ENCODE assay signal across 8 cellular contexts in the genomic region with DNA sequence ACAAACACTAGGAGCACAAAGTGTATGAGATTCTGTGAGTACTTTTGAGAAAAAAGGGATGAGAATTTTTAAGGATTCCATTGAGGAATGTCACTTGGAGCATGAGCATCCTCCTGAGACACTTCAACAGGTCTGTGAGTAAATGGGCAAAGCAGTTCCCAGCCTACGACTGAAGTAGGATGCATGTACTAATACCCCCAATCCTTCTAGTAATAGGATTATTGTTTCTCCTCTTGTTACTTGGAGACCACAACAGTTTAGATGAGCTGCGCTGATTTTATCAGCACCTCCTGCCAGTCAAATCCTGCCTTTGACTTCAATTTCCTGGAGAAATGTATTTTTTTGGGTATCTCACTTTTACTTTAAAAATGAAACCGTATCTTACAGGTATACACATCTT. TPM values are rescaled to one million over a fixed set of nuclear protein-coding genes. Genes with fewer than 3 reads are reported as not detected.
DNase-seq lines count a peak whose midpoint lies in the region; ATAC-seq and TF ChIP-seq lines count a peak whose summit lies in the region.

No MANE protein-coding gene starts in this region.

- in situ Hi-C loops in GM23248 (cut with MboI) = no loop called here
- in situ Hi-C loops in gastrocnemius medialis (cut with MboI; ENCODE audit: low sequenced_read_pairs in 4 of 4) = loop anchor here in 1 of 4 donors (25.0 kb wide), 1 partner anchor 643 kb away; a partner anchor contains a TSS

- DNase-seq in GM23248 = peak; percentile 49
- no peak for DNase-seq in RWPE2 (ENCODE audit: low spot score)
- DNase-seq in fibroblast of lung (ENCODE audit: low read depth in 2 of 2) = no peak
- DNase-seq in gastrocnemius medialis = no peak
- DNase-seq in activated gamma-delta T cell (lab: John Stamatoyannopoulos, UW) = no peak
- no peak for DNase-seq in germinal center (ENCODE audit: low spot score)

- H3K9ac ChIP-seq in GM23248 = peak overlapping the region; percentile 81
- peak overlapping the region; percentile 37 for H3K9ac ChIP-seq in fibroblast of lung (ENCODE audit: insufficient read depth, low read length)

- H3K27me3 ChIP-seq in GM23248 (replicated peaks; ENCODE audit: insufficient read depth) (no peaks in the 10 kb centered on the region), RWPE2 (ENCODE audit: insufficient read depth, poor library complexity, severe bottlenecking) (no peaks in the 10 kb centered on the region), fibroblast of lung (ENCODE audit: control insufficient read depth, insufficient read depth, low read length) (no peaks in the 10 kb centered on the region), gastrocnemius medialis (no peaks in the 10 kb centered on the region)

- H3K9me3 ChIP-seq in GM23248 (ENCODE audit: low read depth) (no peaks in the 10 kb centered on the region), RWPE2 (ENCODE audit: severe bottlenecking) (no peaks in the 10 kb centered on the region), fibroblast of lung (ENCODE audit: control insufficient read depth, insufficient read depth, low read depth, low read length) (no peaks in the 10 kb centered on the region), gastrocnemius medialis (no peaks in the 10 kb centered on the region)

- H3K79me2 ChIP-seq in GM23248 (ENCODE audit: insufficient read depth) (peaks cover 49% of the 10 kb centered on the region), fibroblast of lung (ENCODE audit: control insufficient read depth, insufficient read depth, low read length) (no peaks in the 10 kb centered on the region)

- TF ChIP-seq POLR2A in gastrocnemius medialis (IDR thresholded peaks at IDR 0.05) = no peak

- H3K36me3 ChIP-seq in GM23248 (ENCODE audit: low read depth) (no peaks in the 10 kb centered on the region), RWPE2 (ENCODE audit: low read depth) (no peaks in the 10 kb centered on the region), fibroblast of lung (ENCODE audit: control insufficient read depth, insufficient read depth, low read length) (no peaks in the 10 kb centered on the region), gastrocnemius medialis (no peaks in the 10 kb centered on the region)

- 19 to 20% methylated on average over 3 of the region's 3 CpGs for WGBS in GM23248 (ENCODE audit: low coverage in 1 of 2, low lambda C conversion rate in 2 of 2, missing lambda C conversion rate in 2 of 2), 2 experiments

- H3K4me3 ChIP-seq in GM23248 = peak overlapping the region; percentile 95
- H3K4me3 ChIP-seq in RWPE2 (ENCODE audit: severe bottlenecking) = peak overlapping the region; percentile 73
- H3K4me3 ChIP-seq in fibroblast of lung (replicated peaks in 1 of 4; ENCODE audit: control extremely low read depth in 1 of 4, insufficient read depth in 1 of 4, low read depth in 3 of 4, low read length in 4 of 4) = peak overlapping the region; percentile 67 to 92 (median 84)
- H3K4me3 ChIP-seq in gastrocnemius medialis = peak overlapping the region; percentile 78 to 96 (median 86)

- intact Hi-C loops in gastrocnemius medialis (cut with DNase I; ENCODE audit: low total_unique reads) = no loop called here

- H2AFZ ChIP-seq in GM23248 (peak overlapping the region; percentile 97), fibroblast of lung (ENCODE audit: low read length) (peak overlapping the region; percentile 99)

- TF ChIP-seq CTCF in RWPE2 (IDR thresholded peaks at IDR 0.05; ENCODE audit: poor library complexity, severe bottlenecking) (no peak), fibroblast of lung (conservative IDR thresholded peaks at IDR 0.05 in 1 of 2, IDR thresholded peaks at IDR 0.05 in 1 of 2; ENCODE audit: low read depth in 1 of 2, low read length in 2 of 2) (no peak), gastrocnemius medialis (IDR thresholded peaks at IDR 0.05 in 4 of 5, conservative IDR thresholded peaks at IDR 0.05 in 1 of 5) (no peak)

- H3K27ac ChIP-seq in GM23248 (peak overlapping the region; percentile 65), RWPE2 (ENCODE audit: poor library complexity, severe bottlenecking) (no peak overlapping the region), fibroblast of lung (ENCODE audit: insufficient read depth, low read length) (peak overlapping the region; percentile 49), gastrocnemius medialis (no peak overlapping the region)

- ATAC-seq in RWPE2 (ENCODE audit: low read depth) (no peak), gastrocnemius medialis (no peak), GM19328 (IDR thresholded peaks at IDR 0.05; ENCODE audit: unreplicated experiment) (no peak), GM19452 (IDR thresholded peaks at IDR 0.05; ENCODE audit: unreplicated experiment) (no peak)

- no peaks in the 10 kb centered on the region for H3F3A ChIP-seq in GM23248 (ENCODE audit: insufficient read depth)

- H3K9me2 ChIP-seq in GM23248 (ENCODE audit: insufficient read depth) = no peaks in the 10 kb centered on the region

- H3K4me1 ChIP-seq in GM23248 (ENCODE audit: insufficient read depth) (peaks cover 7% of the 10 kb centered on the region), RWPE2 (ENCODE audit: insufficient read depth, poor library complexity, severe bottlenecking) (peaks cover 8% of the 10 kb centered on the region), fibroblast of lung (ENCODE audit: control insufficient read depth, extremely low read depth, insufficient read depth, low read length) (peaks cover 2% of the 10 kb centered on the region), gastrocnemius medialis (peaks cover 15 to 21% of the 10 kb centered on the region in 2 donors)

- peak overlapping the region; percentile 90 for H3K4me2 ChIP-seq in GM23248 (ENCODE audit: unreplicated experiment)
- H3K4me2 ChIP-seq in fibroblast of lung (ENCODE audit: extremely low read depth, insufficient read depth, low read length) = peak overlapping the region; percentile 92

- H4K20me1 ChIP-seq in GM23248 (ENCODE audit: insufficient read depth) = no peaks in the 10 kb centered on the region
- H4K20me1 ChIP-seq in fibroblast of lung (ENCODE audit: control insufficient read depth, extremely low read depth, insufficient read depth, low read length) = no peaks in the 10 kb centered on the region

RNA-seq across cellular contexts. Expression of a gene that starts 0.8 kb away (rescaled TPM):
- 15.0 and 19.2 TPM in 2 replicates for total RNA-seq in GM23248 (2014; rRNA removed; shearing (Covaris generic))
- polyA plus RNA-seq in GM23248 (2016; fragmentation: Nextera tagmentation; extraction: Ambion mirVana) = 10.2 and 10.8 TPM in 2 replicates
- 26.9 and 27.2 TPM in 2 replicates for total RNA-seq in fibroblast of lung
- polyA plus RNA-seq in fibroblast of lung = 11.5 and 19.1 TPM in 2 replicates
- 7.5 and 12.1 TPM in 2 replicates for polyA plus RNA-seq in fibroblast of lung (2012)
- polyA minus RNA-seq in fibroblast of lung (ENCODE audit: low replicate concordance) = 6.0 and 30.6 TPM in 2 replicates
- 1 to 10 TPM; 3.5 to 6.5 (median 5.4) TPM for total RNA-seq in gastrocnemius medialis

RNA-seq across cellular contexts. Expression of a gene that starts 21.0 kb away (rescaled TPM):
- total RNA-seq in GM23248 (2014; rRNA removed; shearing (Covaris generic)) = 3.9 and 9.5 TPM in 2 replicates
- polyA plus RNA-seq in GM23248 (2016; fragmentation: Nextera tagmentation; extraction: Ambion mirVana) (23.9 and 24.7 TPM in 2 replicates), fibroblast of lung (23.4 and 24.8 TPM in 2 replicates)
- total RNA-seq in fibroblast of lung (9.2 and 19.2 TPM in 2 replicates), gastrocnemius medialis (10 to 100 TPM; 13.0 to 23.9 (median 20.1) TPM)
- polyA plus RNA-seq in fibroblast of lung (2012) = 19.5 and 22.7 TPM in 2 replicates
- polyA minus RNA-seq in fibroblast of lung (ENCODE audit: low replicate concordance) = 2.9 and 4.4 TPM in 2 replicates

Comparison
In these comparisons a context has a peak if more than half of its experiments do, and no peak if none do; other contexts are left out.
1. H3K27ac ChIP-seq: peak in GM23248 (single experiment) and fibroblast of lung (single experiment); none in RWPE2 (single experiment) and gastrocnemius medialis (0 of 4).
2. Peak in every context shown above with its lines, with median percentiles within 50 percentile points of each other: H3K4me3 ChIP-seq.